Comparison of ENCODE assay signal across 1 cellular context in the genomic region with DNA sequence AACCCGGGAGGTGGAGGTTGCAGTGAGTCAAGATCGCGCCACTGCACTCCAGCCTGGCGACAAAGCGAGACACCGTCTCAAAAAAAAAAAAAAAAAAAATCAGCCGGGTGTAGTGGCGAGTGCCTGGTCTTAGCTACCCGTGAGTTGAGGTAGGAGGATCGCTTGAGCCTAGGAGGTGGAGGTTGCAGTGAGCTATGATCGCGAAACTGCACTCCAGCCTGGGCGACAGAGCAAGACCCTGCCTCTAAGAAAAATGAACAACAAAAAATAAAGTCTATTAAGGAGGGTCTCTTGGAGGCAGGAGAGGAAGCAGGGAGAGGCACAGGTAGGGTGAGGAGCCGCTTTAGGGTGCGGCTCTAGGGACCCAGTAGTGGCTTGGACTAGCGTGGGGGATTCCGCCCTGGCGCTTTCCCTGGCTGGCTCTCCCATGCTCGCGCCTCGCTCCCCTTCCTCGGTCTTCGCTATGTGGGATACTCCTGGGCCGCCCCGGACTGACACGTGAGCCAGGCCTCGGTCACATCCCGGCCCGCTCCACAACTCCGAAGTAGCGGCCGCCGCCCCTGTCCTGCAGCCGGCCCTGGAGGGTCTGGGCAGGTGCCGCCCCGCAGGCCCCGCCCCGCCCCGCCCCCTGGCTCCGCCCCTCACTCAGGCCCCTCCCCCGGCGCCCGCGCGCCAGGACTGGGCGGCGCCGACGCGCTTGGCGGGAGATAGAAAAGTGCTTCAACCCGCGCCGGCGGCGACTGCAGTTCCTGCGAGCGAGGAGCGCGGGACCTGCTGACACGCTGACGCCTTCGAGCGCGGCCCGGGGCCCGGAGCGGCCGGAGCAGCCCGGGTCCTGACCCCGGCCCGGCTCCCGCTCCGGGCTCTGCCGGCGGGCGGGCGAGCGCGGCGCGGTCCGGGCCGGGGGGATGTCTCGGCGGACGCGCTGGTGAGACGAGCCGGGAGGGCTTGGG.
TF ChIP-seq lines count a peak whose summit lies in the region.

Gene MYBL2, plus strand, starts transcription at position 739 of the 953 bp plus-strand sequence. Its CDS starts 170 bp downstream, at position 909.

TF ChIP-seq in SK-N-SH, 30 proteins besides CTCF, POLR2A, EP300 and RAD21 (continued from another document):
- TF ChIP-seq PBX3 (IDR thresholded peaks at IDR 0.05), result no peak
